ENCODE assay signal across 23 cellular contexts in the genomic region with DNA sequence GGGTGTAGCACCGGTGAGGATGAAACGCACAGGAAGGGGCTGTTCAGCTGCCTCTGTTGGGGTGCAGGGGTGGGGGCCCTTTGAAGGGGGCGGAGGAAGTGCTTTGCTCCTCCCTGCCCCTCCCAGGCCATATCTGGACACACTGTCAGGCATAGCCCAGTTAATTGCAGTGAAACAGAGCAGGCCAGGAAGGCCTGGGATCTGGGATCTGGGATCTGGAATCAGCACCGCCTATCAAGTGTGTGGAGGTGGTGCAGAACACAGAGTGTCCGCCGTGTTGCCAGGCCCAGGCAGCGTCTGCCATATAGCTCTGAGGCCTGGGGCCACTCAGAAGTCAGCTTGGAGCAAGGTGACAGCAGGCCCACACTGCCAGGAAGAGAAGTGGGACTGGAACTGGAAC.
DNase-seq lines count a peak whose midpoint lies in the region; ATAC-seq, FAIRE-seq and TF ChIP-seq lines count a peak whose summit lies in the region.
"Had no signal": no experiment of that assay in that cellular context is flagged by ENCODE, and none has a peak within 500 bp of the region (broad histone marks: within the 10 kb centered on the region; RNA-seq: fewer than 3 reads in every experiment).

No MANE protein-coding gene starts in this region.

- H4K20me1 ChIP-seq in IMR-90 (ENCODE audit: insufficient read depth, low read length) (no peaks in the 10 kb centered on the region), H1 (replicated peaks in 1 of 2; ENCODE audit: control insufficient read depth in 1 of 2, insufficient read depth in 2 of 2, low read length in 2 of 2) (no peaks in the 10 kb centered on the region)

- H3K79me2 ChIP-seq in H1 (ENCODE audit: control insufficient read depth in 1 of 2, insufficient read depth in 2 of 2, low read length in 2 of 2) (no peaks in the 10 kb centered on the region), trophoblast cell (ENCODE audit: control insufficient read depth, insufficient read depth, low read length, poor library complexity) (no peaks in the 10 kb centered on the region)

- H4K91ac ChIP-seq in IMR-90 (ENCODE audit: insufficient read depth, low read depth, low read length) (no peak overlapping the region), H1 (replicated peaks; ENCODE audit: insufficient read length, low read length) (no peak overlapping the region), trophoblast cell (ENCODE audit: low read depth, low read length) (peak overlapping the region; percentile 70)

- no peaks in the 10 kb centered on the region for H3K79me1 ChIP-seq in IMR-90 (ENCODE audit: low read depth in 1 of 2, low read length in 2 of 2)
- H3K79me1 ChIP-seq in H1 (ENCODE audit: low read depth, low read length), result no peaks in the 10 kb centered on the region
- peaks cover 15% of the 10 kb centered on the region for H3K79me1 ChIP-seq in trophoblast cell (ENCODE audit: low read length)

- H2AFZ ChIP-seq in IMR-90 (replicated peaks; ENCODE audit: low read length, poor library complexity) (peak overlapping the region; percentile 51), H1 (ENCODE audit: low read length) (no peak overlapping the region), trophoblast cell (ENCODE audit: insufficient read depth, low read length, poor library complexity) (peak overlapping the region; percentile 15)
- H2AFZ ChIP-seq: GM23338 had no signal

- H3K27me3 ChIP-seq in Caco-2 (replicated peaks; ENCODE audit: control insufficient read depth, insufficient read depth, low read length) (no peaks in the 10 kb centered on the region), IMR-90 (ENCODE audit: control insufficient read depth, insufficient read depth, low read length) (no peaks in the 10 kb centered on the region), H1 (replicated peaks in 1 of 4; ENCODE audit: control insufficient read depth in 3 of 4, extremely low read depth in 1 of 4, insufficient read depth in 3 of 4, low read length in 3 of 4) (no peaks in the 10 kb centered on the region), trophoblast cell (ENCODE audit: insufficient read depth, low read length) (no peaks in the 10 kb centered on the region)

- TF ChIP-seq CTCF in Caco-2 (IDR thresholded peaks at IDR 0.05; ENCODE audit: insufficient read depth in 1 of 2, low read depth in 1 of 2, low read length in 1 of 2, severe bottlenecking in 1 of 2, unreplicated experiment in 1 of 2) (no peak), IMR-90 (conservative IDR thresholded peaks at IDR 0.05; ENCODE audit: low read depth, low read length) (no peak), H1 (IDR thresholded peaks at IDR 0.05; ENCODE audit: control extremely low read depth in 1 of 3, insufficient read depth in 1 of 3, low read depth in 1 of 3, low read length in 3 of 3) (no peak), chondrocyte (IDR thresholded peaks at IDR 0.05) (no peak)

- H3K36me3 ChIP-seq in Caco-2 (ENCODE audit: control insufficient read depth, insufficient read depth, low read length) (no peaks in the 10 kb centered on the region), IMR-90 (ENCODE audit: control insufficient read depth, insufficient read depth, low read length) (no peaks in the 10 kb centered on the region), H1 (ENCODE audit: control insufficient read depth in 2 of 4, insufficient read depth in 4 of 4, low read length in 3 of 4) (no peaks in the 10 kb centered on the region; a peak in 1 of 8 replicates), trophoblast cell (ENCODE audit: control insufficient read depth in 1 of 2, insufficient read depth in 2 of 2, low read length in 2 of 2) (no peaks in the 10 kb centered on the region)

- BruUV-seq in Caco-2 (replicated peaks; lab: Mats Ljungman, UMichigan), result no TSS peak
- BruUV-seq in IMR-90 (replicated peaks; lab: Mats Ljungman, UMichigan), result no TSS peak

- H3K14ac ChIP-seq in IMR-90 (replicated peaks; ENCODE audit: low read depth, low read length), result no peak overlapping the region
- no peak overlapping the region for H3K14ac ChIP-seq in H1 (ENCODE audit: insufficient read length)
- peak overlapping the region; percentile 42 for H3K14ac ChIP-seq in trophoblast cell (ENCODE audit: low read length)

- H4K8ac ChIP-seq in IMR-90 (ENCODE audit: low read depth in 2 of 2, low read length in 2 of 2), result no peak overlapping the region
- H4K8ac ChIP-seq in H1 (ENCODE audit: extremely low read depth, insufficient read depth, low read length), result no peak overlapping the region
- H4K8ac ChIP-seq in trophoblast cell (ENCODE audit: low read depth, low read length), result peak overlapping the region; percentile 47

- H3K4ac ChIP-seq in IMR-90 (ENCODE audit: low read depth, low read length), result no peak overlapping the region; the same call in 1 of the 2 replicates
- H3K4ac ChIP-seq in H1 (replicated peaks; ENCODE audit: insufficient read length, low read depth, low read length), result no peak overlapping the region
- no peak overlapping the region for H3K4ac ChIP-seq in trophoblast cell (ENCODE audit: low read depth, low read length)

- H3K9ac ChIP-seq in IMR-90 (ENCODE audit: low read depth, low read length), result no peak overlapping the region
- H3K9ac ChIP-seq in H1 (replicated peaks in 1 of 4; ENCODE audit: extremely low read depth in 1 of 4, low read depth in 3 of 4, low read length in 3 of 4), result no peak overlapping the region
- no peak overlapping the region for H3K9ac ChIP-seq in trophoblast cell (ENCODE audit: low read length)

- H3K4me2 ChIP-seq in IMR-90 (ENCODE audit: low read depth, low read length) (no peak overlapping the region), H1 (ENCODE audit: insufficient read depth in 1 of 2, low read depth in 2 of 2, low read length in 2 of 2) (no peak overlapping the region), trophoblast cell (ENCODE audit: low read length) (no peak overlapping the region)
- H3K4me2 ChIP-seq: GM23338 had no signal

- intact Hi-C loops in Caco-2 (cut with micrococcal nuclease; ENCODE audit: unreplicated experiment), result no loop called here
- intact Hi-C loops in IMR-90 (cut with micrococcal nuclease), result no loop called here

- CTCF ChIA-PET in Caco-2 (lab: Charles Lee), result no interaction called here
- CTCF ChIA-PET in IMR-90 (lab: Yijun Ruan, JAX), result no interaction called here
- CTCF ChIA-PET in H1 (lab: Charles Lee; ENCODE audit: partially characterized antibody), result interaction anchor here (1.1 to 1.7 kb wide), 5 partner anchors 8 to 195 kb away, joined by 3 to 5 read pairs (median 4); no protein-coding TSS in a partner anchor

- H3K9me3 ChIP-seq in Caco-2, result peaks cover 32% of the 10 kb centered on the region
- H3K9me3 ChIP-seq in IMR-90 (ENCODE audit: control insufficient read depth, insufficient read depth, low read length), result no peaks in the 10 kb centered on the region
- peaks cover 0 to 6% of the 10 kb centered on the region in 2 experiments; a peak in 2 of 4 replicates for H3K9me3 ChIP-seq in H1 (ENCODE audit: insufficient read depth in 2 of 2, low read depth in 1 of 2, low read length in 1 of 2)
- no peaks in the 10 kb centered on the region for H3K9me3 ChIP-seq in trophoblast cell (ENCODE audit: insufficient read depth, low read depth, low read length)

- H3K27ac Mint-ChIP-seq in Caco-2 (ENCODE audit: unreplicated experiment) (peak overlapping the region; percentile 90), chondrocyte (ENCODE audit: unreplicated experiment) (no peak overlapping the region)
- H3K27ac Mint-ChIP-seq: CD4-positive, CD25-positive, alpha-beta regulatory T cell; GM23338 had no signal

- H3K9me3 Mint-ChIP-seq in Caco-2 (ENCODE audit: unreplicated experiment), result peaks cover 43% of the 10 kb centered on the region
- no peaks in the 10 kb centered on the region for H3K9me3 Mint-ChIP-seq in chondrocyte (ENCODE audit: low read depth)
- H3K9me3 Mint-ChIP-seq: CD4-positive, CD25-positive, alpha-beta regulatory T cell had no signal

- TF ChIP-seq EP300 in H1 (IDR thresholded peaks at IDR 0.05; ENCODE audit: borderline replicate concordance in 1 of 2, low read depth in 2 of 2, low read length in 2 of 2), result no peak

- no peak for FAIRE-seq in H1 (lab: Jason Lieb, UNC)
- FAIRE-seq: GM12891, HepG2 had no signal

- H3K4me1 ChIP-seq in Caco-2 (peaks cover 51% of the 10 kb centered on the region), IMR-90 (ENCODE audit: control insufficient read depth, insufficient read depth, low read length) (peaks cover 4% of the 10 kb centered on the region), H1 (replicated peaks in 1 of 4; ENCODE audit: control insufficient read depth in 3 of 4, insufficient read depth in 4 of 4, low read length in 3 of 4) (no peaks in the 10 kb centered on the region), trophoblast cell (ENCODE audit: control insufficient read depth in 1 of 2, insufficient read depth in 2 of 2, low read length in 2 of 2) (peaks cover 11 to 15% of the 10 kb centered on the region in 2 experiments)

- H3K18ac ChIP-seq in IMR-90 (ENCODE audit: low read depth, low read length) (no peak overlapping the region), H1 (ENCODE audit: extremely low read depth, low read length) (no peak overlapping the region), trophoblast cell (ENCODE audit: low read length) (peak overlapping the region; percentile 47)

- in situ Hi-C loops in IMR-90 (cut with MboI; ENCODE audit: low sequenced_read_pairs), result no loop called here

- H3K56ac ChIP-seq in IMR-90 (ENCODE audit: extremely low read depth, insufficient read depth, low read length), result no peak overlapping the region
- H3K56ac ChIP-seq in H1 (replicated peaks; ENCODE audit: insufficient read length, low read depth, low read length), result no peak overlapping the region

- H2BK120ac ChIP-seq in IMR-90 (ENCODE audit: low read depth, low read length) (no peak overlapping the region), H1 (replicated peaks; ENCODE audit: low read depth, low read length) (no peak overlapping the region), trophoblast cell (ENCODE audit: insufficient read depth, low read length, poor library complexity) (peak overlapping the region; percentile 46)

- H3K27me3 Mint-ChIP-seq in Caco-2 (ENCODE audit: insufficient read depth, unreplicated experiment) (no peaks in the 10 kb centered on the region), chondrocyte (ENCODE audit: low read depth) (no peaks in the 10 kb centered on the region)

- no peak overlapping the region for H3K27ac ChIP-seq in IMR-90 (ENCODE audit: insufficient read depth, low read length)
- no peak overlapping the region for H3K27ac ChIP-seq in H1 (ENCODE audit: low read depth, low read length)
- H3K27ac ChIP-seq in trophoblast cell (ENCODE audit: low read depth, low read length), result peak overlapping the region; percentile 20

- H4K12ac ChIP-seq in trophoblast cell (ENCODE audit: low read depth, low read length), result no peak overlapping the region

- no peak overlapping the region for H2AK9ac ChIP-seq in IMR-90 (replicated peaks; ENCODE audit: low read depth, low read length, poor library complexity)

- H2AK5ac ChIP-seq in IMR-90 (ENCODE audit: low read depth, low read length) (no peak overlapping the region), H1 (ENCODE audit: low read depth, low read length) (no peak overlapping the region), trophoblast cell (ENCODE audit: low read length) (peak overlapping the region; percentile 79)

- H3K4me3 Mint-ChIP-seq in Caco-2 (ENCODE audit: unreplicated experiment), result no peak overlapping the region
- no peak overlapping the region for H3K4me3 Mint-ChIP-seq in chondrocyte (ENCODE audit: unreplicated experiment)
- H3K4me3 Mint-ChIP-seq: CD4-positive, CD25-positive, alpha-beta regulatory T cell; GM23338 had no signal

- H3K36me3 Mint-ChIP-seq in Caco-2 (ENCODE audit: insufficient read depth, unreplicated experiment) (peaks cover 35% of the 10 kb centered on the region), chondrocyte (ENCODE audit: low read depth) (no peaks in the 10 kb centered on the region)
- H3K36me3 Mint-ChIP-seq: CD4-positive, CD25-positive, alpha-beta regulatory T cell had no signal

- H3K23ac ChIP-seq in IMR-90 (ENCODE audit: low read depth, low read length) (no peak overlapping the region), H1 (ENCODE audit: insufficient read length) (no peak overlapping the region), trophoblast cell (ENCODE audit: low read length) (no peak overlapping the region)

- POLR2A ChIA-PET in Caco-2 (lab: Charles Lee) (no interaction called here), IMR-90 (lab: Charles Lee; ENCODE audit: unreplicated experiment) (no interaction called here), H1 (lab: Charles Lee; ENCODE audit: partially characterized antibody) (no interaction called here)

- no peak overlapping the region for H2BK20ac ChIP-seq in IMR-90 (ENCODE audit: low read depth, low read length)
- no peak overlapping the region for H2BK20ac ChIP-seq in H1 (ENCODE audit: low read length)

- H3K4me1 Mint-ChIP-seq in Caco-2 (ENCODE audit: low read depth, unreplicated experiment) (peaks cover 32% of the 10 kb centered on the region), chondrocyte (ENCODE audit: low read depth) (peaks cover 21% of the 10 kb centered on the region)
- H3K4me1 Mint-ChIP-seq: CD4-positive, CD25-positive, alpha-beta regulatory T cell had no signal

- H3K4me3 ChIP-seq in Caco-2 (ENCODE audit: low read depth, low read length) (no peak overlapping the region), IMR-90 (ENCODE audit: insufficient read depth, low read depth, low read length) (no peak overlapping the region), H1 (ENCODE audit: extremely low read depth in 1 of 4, insufficient read depth in 2 of 4, low read depth in 3 of 4, low read length in 4 of 4) (no peak overlapping the region), trophoblast cell (ENCODE audit: low read depth, low read length) (no peak overlapping the region)
- H3K4me3 ChIP-seq: GM23338 had no signal

- no peaks in the 10 kb centered on the region; the same call in 1 of the 2 replicates for H3K9me1 ChIP-seq in IMR-90 (ENCODE audit: insufficient read depth, low read length)

- H2BK12ac ChIP-seq in H1 (ENCODE audit: low read depth, low read length) (no peak overlapping the region), trophoblast cell (ENCODE audit: low read length) (peak overlapping the region; percentile 82)

- ATAC-seq in IMR-90 (ENCODE audit: low read depth), result no peak
- ATAC-seq in HG02763 (IDR thresholded peaks at IDR 0.05; ENCODE audit: unreplicated experiment), result no peak
- ATAC-seq: GM23338, HCT116, HepG2 had no signal

- H2BK15ac ChIP-seq in IMR-90 (ENCODE audit: low read depth, low read length) (no peak overlapping the region), H1 (ENCODE audit: low read length) (0 out of 2 replicates have a peak overlapping the region, but pooled peaks have one; percentile 3)

- DNase-seq in Caco-2 (no peak), IMR-90 (no peak), H1 (ENCODE audit: low read depth in 1 of 2, low spot score in 2 of 2) (no peak), trophoblast cell (no peak), cerebellar nuclear complex (lab: John Stamatoyannopoulos, UW) (no peak), NOMO-1 treated with DMSO at 0.1 percent for 48 hours (lab: John Stamatoyannopoulos, UW; ENCODE audit: unreplicated experiment) (no peak), chondrocyte (ENCODE audit: low spot score) (no peak)
- DNase-seq: CD4-positive, CD25-positive, alpha-beta regulatory T cell; DND-41; KBM-7; MM.1S; NCI-H1048; NCI-H1436; NCI-H187 treated with DMSO at 0.1 percent for 48 hours; NCI-H2107; NCI-H446 treated with DMSO at 0.1 percent for 48 hours; NCI-H526 treated with DMSO at 0.1 percent for 48 hours; SHP77 had no signal

- H4K5ac ChIP-seq in IMR-90 (ENCODE audit: low read depth, low read length) (no peak overlapping the region), H1 (ENCODE audit: insufficient read length, low read depth, low read length) (no peak overlapping the region)

- 81% methylated on average over 5 of the region's 7 CpGs; no CpG with 5 or more reads in 1 of the 2 experiments for WGBS in IMR-90 (ENCODE audit: extremely low coverage in 2 of 2, insufficient read length in 1 of 2), 2 experiments
- WGBS in H1 (ENCODE audit: extremely low coverage in 1 of 2, insufficient coverage in 1 of 2, insufficient read length in 1 of 2, insufficient replicate concordance in 2 of 2, low coverage in 1 of 2, low lambda C conversion rate in 2 of 2, missing lambda C conversion rate in 1 of 2), 2 experiments, result 92% methylated on average over 7 of the region's 7 CpGs; no CpG with 5 or more reads in 1 of the 2 experiments
- no CpG with 5 or more reads among the region's 7 CpGs for WGBS in trophoblast cell (ENCODE audit: extremely low coverage, insufficient coverage, insufficient read length)

- H2BK5ac ChIP-seq in IMR-90 (ENCODE audit: low read depth, low read length, poor library complexity, severe bottlenecking) (no peak overlapping the region), H1 (ENCODE audit: low read depth, low read length) (no peak overlapping the region), trophoblast cell (ENCODE audit: low read depth, low read length, poor library complexity) (peak overlapping the region; percentile 31)

- dilution Hi-C loops in IMR-90 (cut with HindIII; ENCODE audit: low sequenced_read_pairs, unreplicated experiment), result no loop called here

- no peaks in the 10 kb centered on the region for H3K23me2 ChIP-seq in H1 (ENCODE audit: low read depth, low read length)

- TF ChIP-seq POLR2A in IMR-90 (IDR thresholded peaks at IDR 0.05; ENCODE audit: low read depth, low read length), result no peak
- TF ChIP-seq POLR2A in H1 (IDR thresholded peaks at IDR 0.05; ENCODE audit: control extremely low read depth in 1 of 2, low read depth in 2 of 2, low read length in 2 of 2), result no peak

- no peak for TF ChIP-seq RAD21 in IMR-90 (IDR thresholded peaks at IDR 0.05; ENCODE audit: low read length)
- TF ChIP-seq RAD21 in H1 (IDR thresholded peaks at IDR 0.05 in 1 of 2, conservative IDR thresholded peaks at IDR 0.05 in 1 of 2; ENCODE audit: low read depth in 2 of 2, low read length in 2 of 2), result no peak
